2 cellular contexts compared by ENCODE assay signal in the genomic region with DNA sequence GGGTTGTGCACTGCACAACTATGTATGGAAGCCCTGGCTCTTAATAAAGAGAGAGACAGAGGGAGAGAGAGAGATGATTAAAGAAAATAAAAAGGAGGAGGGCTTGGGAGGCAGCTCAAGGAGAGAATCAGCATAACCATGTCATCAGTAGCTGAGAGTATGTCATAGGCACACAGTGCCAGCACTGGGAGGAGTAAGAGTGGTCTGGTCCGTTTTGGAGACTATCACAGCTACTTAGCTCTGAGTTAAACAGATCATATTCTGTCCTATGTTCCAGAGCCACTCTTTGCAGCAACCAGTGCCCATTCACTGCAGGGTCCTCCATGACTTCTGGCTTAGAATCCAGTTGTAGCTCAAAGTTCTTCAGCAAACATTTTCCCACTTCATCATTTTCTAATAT.
TF ChIP-seq lines count a peak whose summit lies in the region.

No MANE protein-coding gene starts in this region.

TF ChIP-seq in HEK293T, 16 proteins besides CTCF, POLR2A, EP300 and RAD21 (continued from another document):
- TF ChIP-seq NFRKB (IDR thresholded peaks at IDR 0.05) (no peak), HDGF (IDR thresholded peaks at IDR 0.05; ENCODE audit: borderline replicate concordance) (no peak)

TF ChIP-seq in GM23338, 12 proteins besides CTCF, POLR2A, EP300 and RAD21:
- TF ChIP-seq, protein P1, sequence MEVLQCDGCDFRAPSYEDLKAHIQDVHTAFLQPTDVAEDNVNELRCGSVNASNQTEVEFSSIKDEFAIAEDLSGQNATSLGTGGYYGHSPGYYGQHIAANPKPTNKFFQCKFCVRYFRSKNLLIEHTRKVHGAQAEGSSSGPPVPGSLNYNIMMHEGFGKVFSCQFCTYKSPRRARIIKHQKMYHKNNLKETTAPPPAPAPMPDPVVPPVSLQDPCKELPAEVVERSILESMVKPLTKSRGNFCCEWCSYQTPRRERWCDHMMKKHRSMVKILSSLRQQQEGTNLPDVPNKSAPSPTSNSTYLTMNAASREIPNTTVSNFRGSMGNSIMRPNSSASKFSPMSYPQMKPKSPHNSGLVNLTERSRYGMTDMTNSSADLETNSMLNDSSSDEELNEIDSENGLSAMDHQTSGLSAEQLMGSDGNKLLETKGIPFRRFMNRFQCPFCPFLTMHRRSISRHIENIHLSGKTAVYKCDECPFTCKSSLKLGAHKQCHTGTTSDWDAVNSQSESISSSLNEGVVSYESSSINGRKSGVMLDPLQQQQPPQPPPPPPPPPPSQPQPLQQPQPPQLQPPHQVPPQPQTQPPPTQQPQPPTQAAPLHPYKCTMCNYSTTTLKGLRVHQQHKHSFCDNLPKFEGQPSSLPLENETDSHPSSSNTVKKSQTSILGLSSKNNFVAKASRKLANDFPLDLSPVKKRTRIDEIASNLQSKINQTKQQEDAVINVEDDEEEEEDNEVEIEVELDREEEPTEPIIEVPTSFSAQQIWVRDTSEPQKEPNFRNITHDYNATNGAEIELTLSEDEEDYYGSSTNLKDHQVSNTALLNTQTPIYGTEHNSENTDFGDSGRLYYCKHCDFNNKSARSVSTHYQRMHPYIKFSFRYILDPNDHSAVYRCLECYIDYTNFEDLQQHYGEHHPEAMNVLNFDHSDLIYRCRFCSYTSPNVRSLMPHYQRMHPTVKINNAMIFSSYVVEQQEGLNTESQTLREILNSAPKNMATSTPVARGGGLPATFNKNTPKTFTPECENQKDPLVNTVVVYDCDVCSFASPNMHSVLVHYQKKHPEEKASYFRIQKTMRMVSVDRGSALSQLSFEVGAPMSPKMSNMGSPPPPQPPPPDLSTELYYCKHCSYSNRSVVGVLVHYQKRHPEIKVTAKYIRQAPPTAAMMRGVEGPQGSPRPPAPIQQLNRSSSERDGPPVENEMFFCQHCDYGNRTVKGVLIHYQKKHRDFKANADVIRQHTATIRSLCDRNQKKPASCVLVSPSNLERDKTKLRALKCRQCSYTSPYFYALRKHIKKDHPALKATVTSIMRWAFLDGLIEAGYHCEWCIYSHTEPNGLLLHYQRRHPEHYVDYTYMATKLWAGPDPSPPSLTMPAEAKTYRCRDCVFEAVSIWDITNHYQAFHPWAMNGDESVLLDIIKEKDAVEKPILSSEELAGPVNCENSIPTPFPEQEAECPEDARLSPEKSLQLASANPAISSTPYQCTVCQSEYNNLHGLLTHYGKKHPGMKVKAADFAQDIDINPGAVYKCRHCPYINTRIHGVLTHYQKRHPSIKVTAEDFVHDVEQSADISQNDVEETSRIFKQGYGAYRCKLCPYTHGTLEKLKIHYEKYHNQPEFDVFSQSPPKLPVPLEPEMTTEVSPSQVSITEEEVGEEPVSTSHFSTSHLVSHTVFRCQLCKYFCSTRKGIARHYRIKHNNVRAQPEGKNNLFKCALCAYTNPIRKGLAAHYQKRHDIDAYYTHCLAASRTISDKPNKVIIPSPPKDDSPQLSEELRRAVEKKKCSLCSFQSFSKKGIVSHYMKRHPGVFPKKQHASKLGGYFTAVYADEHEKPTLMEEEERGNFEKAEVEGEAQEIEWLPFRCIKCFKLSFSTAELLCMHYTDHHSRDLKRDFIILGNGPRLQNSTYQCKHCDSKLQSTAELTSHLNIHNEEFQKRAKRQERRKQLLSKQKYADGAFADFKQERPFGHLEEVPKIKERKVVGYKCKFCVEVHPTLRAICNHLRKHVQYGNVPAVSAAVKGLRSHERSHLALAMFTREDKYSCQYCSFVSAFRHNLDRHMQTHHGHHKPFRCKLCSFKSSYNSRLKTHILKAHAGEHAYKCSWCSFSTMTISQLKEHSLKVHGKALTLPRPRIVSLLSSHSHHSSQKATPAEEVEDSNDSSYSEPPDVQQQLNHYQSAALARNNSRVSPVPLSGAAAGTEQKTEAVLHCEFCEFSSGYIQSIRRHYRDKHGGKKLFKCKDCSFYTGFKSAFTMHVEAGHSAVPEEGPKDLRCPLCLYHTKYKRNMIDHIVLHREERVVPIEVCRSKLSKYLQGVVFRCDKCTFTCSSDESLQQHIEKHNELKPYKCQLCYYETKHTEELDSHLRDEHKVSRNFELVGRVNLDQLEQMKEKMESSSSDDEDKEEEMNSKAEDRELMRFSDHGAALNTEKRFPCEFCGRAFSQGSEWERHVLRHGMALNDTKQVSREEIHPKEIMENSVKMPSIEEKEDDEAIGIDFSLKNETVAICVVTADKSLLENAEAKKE (CRISPR knock-in tag; IDR thresholded peaks at IDR 0.05): no peak
- TF ChIP-seq, protein P2, sequence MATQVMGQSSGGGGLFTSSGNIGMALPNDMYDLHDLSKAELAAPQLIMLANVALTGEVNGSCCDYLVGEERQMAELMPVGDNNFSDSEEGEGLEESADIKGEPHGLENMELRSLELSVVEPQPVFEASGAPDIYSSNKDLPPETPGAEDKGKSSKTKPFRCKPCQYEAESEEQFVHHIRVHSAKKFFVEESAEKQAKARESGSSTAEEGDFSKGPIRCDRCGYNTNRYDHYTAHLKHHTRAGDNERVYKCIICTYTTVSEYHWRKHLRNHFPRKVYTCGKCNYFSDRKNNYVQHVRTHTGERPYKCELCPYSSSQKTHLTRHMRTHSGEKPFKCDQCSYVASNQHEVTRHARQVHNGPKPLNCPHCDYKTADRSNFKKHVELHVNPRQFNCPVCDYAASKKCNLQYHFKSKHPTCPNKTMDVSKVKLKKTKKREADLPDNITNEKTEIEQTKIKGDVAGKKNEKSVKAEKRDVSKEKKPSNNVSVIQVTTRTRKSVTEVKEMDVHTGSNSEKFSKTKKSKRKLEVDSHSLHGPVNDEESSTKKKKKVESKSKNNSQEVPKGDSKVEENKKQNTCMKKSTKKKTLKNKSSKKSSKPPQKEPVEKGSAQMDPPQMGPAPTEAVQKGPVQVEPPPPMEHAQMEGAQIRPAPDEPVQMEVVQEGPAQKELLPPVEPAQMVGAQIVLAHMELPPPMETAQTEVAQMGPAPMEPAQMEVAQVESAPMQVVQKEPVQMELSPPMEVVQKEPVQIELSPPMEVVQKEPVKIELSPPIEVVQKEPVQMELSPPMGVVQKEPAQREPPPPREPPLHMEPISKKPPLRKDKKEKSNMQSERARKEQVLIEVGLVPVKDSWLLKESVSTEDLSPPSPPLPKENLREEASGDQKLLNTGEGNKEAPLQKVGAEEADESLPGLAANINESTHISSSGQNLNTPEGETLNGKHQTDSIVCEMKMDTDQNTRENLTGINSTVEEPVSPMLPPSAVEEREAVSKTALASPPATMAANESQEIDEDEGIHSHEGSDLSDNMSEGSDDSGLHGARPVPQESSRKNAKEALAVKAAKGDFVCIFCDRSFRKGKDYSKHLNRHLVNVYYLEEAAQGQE (IDR thresholded peaks at IDR 0.05; ENCODE audit: unreplicated experiment): no peak
